Comparison of ENCODE assay signal across 25 cellular contexts in the genomic region with DNA sequence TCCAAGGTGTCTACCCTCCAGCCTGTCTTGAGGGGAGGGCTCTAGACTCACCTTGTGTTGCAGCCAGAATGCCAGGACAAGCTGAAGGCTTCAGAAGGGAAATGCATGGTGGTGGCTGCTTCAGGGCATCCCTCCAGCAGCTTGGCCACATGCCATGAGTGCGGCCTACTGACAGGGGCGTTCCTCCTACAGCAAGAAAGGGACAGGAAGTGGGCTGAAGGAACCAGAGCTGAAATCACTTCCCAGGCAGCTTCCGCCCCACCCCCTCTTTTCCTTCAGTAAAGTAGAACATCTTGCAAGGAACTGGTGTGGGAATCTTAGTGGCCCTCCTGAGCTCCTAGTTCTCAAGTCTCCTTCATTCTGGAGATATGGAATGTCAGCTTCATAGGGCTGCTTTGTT.
DNase-seq lines count a peak whose midpoint lies in the region; ATAC-seq and TF ChIP-seq lines count a peak whose summit lies in the region.
"Had no signal": no experiment of that assay in that cellular context is flagged by ENCODE, and none has a peak within 500 bp of the region (broad histone marks: within the 10 kb centered on the region; RNA-seq: fewer than 3 reads in every experiment).

No MANE protein-coding gene starts in this region.

- H3K4me3 ChIP-seq in adrenal gland = no peak overlapping the region
- peak overlapping the region; percentile 61 for H3K4me3 ChIP-seq in left ventricle myocardium inferior
- H3K4me3 ChIP-seq in left lung = no peak overlapping the region
- H3K4me3 ChIP-seq: spleen, testis had no signal

- no peaks in the 10 kb centered on the region for H3K9me3 ChIP-seq in adrenal gland (replicated peaks in 1 of 3)
- H3K9me3 ChIP-seq in left ventricle myocardium inferior (replicated peaks) = no peaks in the 10 kb centered on the region
- H3K9me3 ChIP-seq in left lung = no peaks in the 10 kb centered on the region
- H3K9me3 ChIP-seq: spleen, testis had no signal

- TF ChIP-seq CTCF in adrenal gland (IDR thresholded peaks at IDR 0.05) = no peak
- TF ChIP-seq CTCF in left ventricle myocardium inferior (IDR thresholded peaks at IDR 0.05; ENCODE audit: borderline replicate concordance) = no peak
- no peak for TF ChIP-seq CTCF in left lung (IDR thresholded peaks at IDR 0.05)

- no peaks in the 10 kb centered on the region for H3K27me3 Mint-ChIP-seq in activated CD8-positive, alpha-beta memory T cell treated with anti-CD3 and anti-CD28 coated beads, Interleukin-2, amount 10 ng/mL, durations not matched to agents 7 days and 5 days
- H3K27me3 Mint-ChIP-seq: memory B cell had no signal

- H3K27ac ChIP-seq in adrenal gland (no peak overlapping the region), left ventricle myocardium inferior (replicated peaks) (peak overlapping the region; percentile 80), left lung (no peak overlapping the region)
- H3K27ac ChIP-seq: spleen, testis had no signal

- CTCF ChIA-PET in activated CD8-positive, alpha-beta memory T cell treated with anti-CD3 and anti-CD28 coated beads, Interleukin-2, amount 10 ng/mL, durations not matched to agents 7 days and 5 days (lab: Charles Lee) = no interaction called here

- peaks cover 6% of the 10 kb centered on the region for H3K27me3 ChIP-seq in adrenal gland
- H3K27me3 ChIP-seq in left ventricle myocardium inferior (ENCODE audit: low read depth) = no peaks in the 10 kb centered on the region
- no peaks in the 10 kb centered on the region for H3K27me3 ChIP-seq in left lung
- H3K27me3 ChIP-seq: testis had no signal

- intact Hi-C loops in Right ventricle myocardium superior (cut with DNase I) (no loop called here), cardiac septum (cut with DNase I) (no loop called here), adrenal gland (cut with DNase I) (no loop called here), left ventricle myocardium inferior (cut with micrococcal nuclease) (no loop called here), left lung (cut with DNase I) (no loop called here)

- H3K4me3 Mint-ChIP-seq in activated CD8-positive, alpha-beta memory T cell treated with anti-CD3 and anti-CD28 coated beads, Interleukin-2, amount 10 ng/mL, durations not matched to agents 7 days and 5 days = no peak overlapping the region
- H3K4me3 Mint-ChIP-seq: brain, HFFc6, memory B cell, WTC11 had no signal

- no peak for TF ChIP-seq POLR2A in adrenal gland (IDR thresholded peaks at IDR 0.05)

- H3K27ac Mint-ChIP-seq in activated CD8-positive, alpha-beta memory T cell treated with anti-CD3 and anti-CD28 coated beads, Interleukin-2, amount 10 ng/mL, durations not matched to agents 7 days and 5 days = no peak overlapping the region
- H3K27ac Mint-ChIP-seq: brain, HFFc6, memory B cell, WTC11 had no signal

- ATAC-seq in Right ventricle myocardium superior (ENCODE audit: poor library complexity) (no peak), left lung (no peak)
- ATAC-seq in activated CD8-positive, alpha-beta memory T cell treated with anti-CD3 and anti-CD28 coated beads, Interleukin-2, amount 10 ng/mL, durations not matched to agents 7 days and 5 days = no peak
- ATAC-seq: WTC11 had no signal

- H3K36me3 ChIP-seq in adrenal gland (replicated peaks in 1 of 2) = no peaks in the 10 kb centered on the region
- peaks cover 9% of the 10 kb centered on the region for H3K36me3 ChIP-seq in left ventricle myocardium inferior
- H3K36me3 ChIP-seq in left lung = peaks cover 0 to 8% of the 10 kb centered on the region in 2 donors

- WGBS in adrenal gland, 4 donors = 60 to 76% (median 70%) methylated on average over 3 of the region's 3 CpGs

- H3K36me3 Mint-ChIP-seq in activated CD8-positive, alpha-beta memory T cell treated with anti-CD3 and anti-CD28 coated beads, Interleukin-2, amount 10 ng/mL, durations not matched to agents 7 days and 5 days = no peaks in the 10 kb centered on the region
- H3K36me3 Mint-ChIP-seq: brain, memory B cell, WTC11 had no signal

- no peaks in the 10 kb centered on the region for H3K4me1 ChIP-seq in adrenal gland (replicated peaks in 1 of 2)
- H3K4me1 ChIP-seq in left ventricle myocardium inferior = peaks cover 17% of the 10 kb centered on the region
- no peaks in the 10 kb centered on the region for H3K4me1 ChIP-seq in left lung
- H3K4me1 ChIP-seq: spleen, testis had no signal

- H3K4me1 Mint-ChIP-seq in activated CD8-positive, alpha-beta memory T cell treated with anti-CD3 and anti-CD28 coated beads, Interleukin-2, amount 10 ng/mL, durations not matched to agents 7 days and 5 days = no peaks in the 10 kb centered on the region
- H3K4me1 Mint-ChIP-seq: brain, memory B cell had no signal

- H3K9me3 Mint-ChIP-seq in activated CD8-positive, alpha-beta memory T cell treated with anti-CD3 and anti-CD28 coated beads, Interleukin-2, amount 10 ng/mL, durations not matched to agents 7 days and 5 days (ENCODE audit: low read depth) = no peaks in the 10 kb centered on the region
- H3K9me3 Mint-ChIP-seq: memory B cell, WTC11 had no signal

- DNase-seq in Right ventricle myocardium superior (peak; percentile 77), cardiac septum (ENCODE audit: low spot score) (no peak), adrenal gland (peak; percentile 27 to 67 (median 32)), left ventricle myocardium inferior (peak; percentile 60), NCI-H2196 (lab: John Stamatoyannopoulos, UW; ENCODE audit: unreplicated experiment) (no peak), left lung (no peak)
- peak; percentile 21 for DNase-seq in stimulated activated CD8-positive, alpha-beta memory T cell treated with anti-CD3 and anti-CD28 coated beads, Interleukin-4, amount 100 ng/mL, for 48 hours
- DNase-seq in activated CD8-positive, alpha-beta memory T cell treated with anti-CD3 and anti-CD28 coated beads, Interleukin-2, amount 10 ng/mL, durations not matched to agents 7 days and 5 days = no peak
- DNase-seq: activated CD4-positive, alpha-beta T cell treated with anti-CD3 and anti-CD28 coated beads, Interleukin-2, amount 50 U/mL, for 1 hour; activated CD8-positive, alpha-beta memory T cell treated with anti-CD3 and anti-CD28 coated beads, Interleukin-2, amount 50 U/mL, for 48 hours; effector CD8-positive, alpha-beta T cell; erythroblast; GF-D8; HFFc6; NCI-H1694; NCI-H2171 treated with DMSO at 0.1 percent for 48 hours; NCI-H748 treated with DMSO at 0.1 percent for 48 hours; spleen; stimulated activated CD4-positive, alpha-beta T cell treated with anti-CD3 and anti-CD28 coated beads, Interleukin-4, amount 100 ng/mL, for 1 hour; stimulated activated naive CD4-positive, alpha-beta T cell treated with Interleukin-2 at 50 U/mL for 16 hours; T-helper 9 cell; testis had no signal

Comparison
In these comparisons a context has a peak if more than half of its experiments do, and no peak if none do; other contexts are left out.
1. DNase-seq: peak in Right ventricle myocardium superior (single experiment), adrenal gland (7 of 7), left ventricle myocardium inferior (single experiment) and stimulated activated CD8-positive, alpha-beta memory T cell treated with anti-CD3 and anti-CD28 coated beads, Interleukin-4, amount 100 ng/mL, for 48 hours (single experiment); none in cardiac septum (single experiment), NCI-H2196 (single experiment), left lung (0 of 2) and activated CD8-positive, alpha-beta memory T cell treated with anti-CD3 and anti-CD28 coated beads, Interleukin-2, amount 10 ng/mL, durations not matched to agents 7 days and 5 days (single experiment).